8 cellular contexts compared by ENCODE assay signal in genomic region chr12:38905480-38906351, GRCh38. TPM values are rescaled to one million over a fixed set of nuclear protein-coding genes. Genes with fewer than 3 reads are reported as not detected.
A peak's percentile ranks its signal among the peaks of the same experiment; 100 is the strongest.
DNase-seq lines count a peak whose midpoint lies in the region; ATAC-seq and TF ChIP-seq lines count a peak whose summit lies in the region.

Gene CPNE8, minus strand, starts transcription at chr12:38905591. Its CDS starts 57 bp downstream, at chr12:38905534.

- peak within 1 kb of the TSS; percentile 62; the same call in 1 of the 2 replicates for H3K27ac ChIP-seq in BLaER1
- no peak within 1 kb of the TSS for H3K27ac ChIP-seq in iPS DF 6.9 (ENCODE audit: low read length)

- H3K36me3 Mint-ChIP-seq in brain: no peaks in the 10 kb centered on the region

- H3K9ac ChIP-seq in BLaER1: peak within 1 kb of the TSS; percentile 73

- peak; percentile 62 for ATAC-seq in GM19397 (IDR thresholded peaks at IDR 0.05; ENCODE audit: unreplicated experiment)
- peak; percentile 23 for ATAC-seq in HG03469 (IDR thresholded peaks at IDR 0.05; ENCODE audit: unreplicated experiment)

- peaks cover 0 to 4% (median 0%) of the 10 kb centered on the region in 5 experiments for H3K9me3 Mint-ChIP-seq in brain

- H3K9me3 ChIP-seq in BLaER1: peaks cover 8% of the 10 kb centered on the region
- H3K9me3 ChIP-seq in iPS DF 6.9 (ENCODE audit: control insufficient read depth, insufficient read depth, low read length): no peaks in the 10 kb centered on the region

- peaks cover 24% of the 10 kb centered on the region for H3K27me3 Mint-ChIP-seq in brain

- H4K20me1 ChIP-seq in BLaER1: no peaks in the 10 kb centered on the region

- WGBS in iPS DF 6.9 (ENCODE audit: insufficient coverage, insufficient read length): no CpG with 5 or more reads among the region's 54 CpGs

- H3K27ac Mint-ChIP-seq in brain: peak within 1 kb of the TSS in 4 of 5 experiments; percentile 15 to 96 (median 92)

- H3K4me2 ChIP-seq in BLaER1: peak within 1 kb of the TSS; percentile 67

- H3K4me3 ChIP-seq in BLaER1: peak within 1 kb of the TSS; percentile 71
- H3K4me3 ChIP-seq in iPS DF 6.9 (ENCODE audit: low read length): peak within 1 kb of the TSS; percentile 63
- peak within 1 kb of the TSS; percentile 85 for H3K4me3 ChIP-seq in retinal pigment epithelial cell (ENCODE audit: low read length)

- DNase-seq in T1000 (lab: John Stamatoyannopoulos, UW) (peak; percentile 64), iPS DF 6.9 (ENCODE audit: low read depth, low spot score) (no peak), retinal pigment epithelial cell (ENCODE audit: low read depth) (no peak), cerebellar nuclear complex (lab: John Stamatoyannopoulos, UW) (no peak)

- H3K27me3 ChIP-seq in BLaER1: peaks cover 17% of the 10 kb centered on the region; the same call in 1 of the 2 replicates
- H3K27me3 ChIP-seq in iPS DF 6.9 (ENCODE audit: control insufficient read depth, insufficient read depth, low read length): no peaks in the 10 kb centered on the region

- peak within 1 kb of the TSS; percentile 83 to 92 (median 91) for H3K4me3 Mint-ChIP-seq in brain

- H3K36me3 ChIP-seq in BLaER1: no peaks in the 10 kb centered on the region
- H3K36me3 ChIP-seq in iPS DF 6.9 (ENCODE audit: control insufficient read depth, insufficient read depth, low read length): no peaks in the 10 kb centered on the region

- peaks cover 29% of the 10 kb centered on the region for H3K4me1 Mint-ChIP-seq in brain

- peaks cover 6% of the 10 kb centered on the region; the same call in 1 of the 2 replicates for H3K4me1 ChIP-seq in BLaER1
- H3K4me1 ChIP-seq in iPS DF 6.9 (ENCODE audit: control insufficient read depth, insufficient read depth, low read length): no peaks in the 10 kb centered on the region

- TF ChIP-seq CTCF in brain (conservative IDR thresholded peaks at IDR 0.05): no peak
- no peak for TF ChIP-seq CTCF in retinal pigment epithelial cell (conservative IDR thresholded peaks at IDR 0.05; ENCODE audit: low read depth, low read length)

RNA-seq across cellular contexts. Expression of gene CPNE8, which starts in this region (rescaled TPM):
- 0.63 TPM for polyA plus RNA-seq in brain (ENCODE audit: insufficient read depth, low read depth, low replicate concordance)
